In genomic region chrX:24647257-24648058, GRCh38 we compare ENCODE assay signal across 7 cellular contexts.
DNase-seq lines count a peak whose midpoint lies in the region; ATAC-seq and TF ChIP-seq lines count a peak whose summit lies in the region.

Gene PCYT1B, minus strand, starts transcription at chrX:24647347. Its CDS starts 242 bp downstream, at chrX:24647105.

- peak; percentile 88 for DNase-seq in OCI-M1 (lab: John Stamatoyannopoulos, UW)
- peak; percentile 23 for DNase-seq in activated T-helper 9 cell treated with anti-CD3 and anti-CD28 coated beads, Interleukin-2, amount 50 U/mL, for 16 hours (ENCODE audit: low read depth)
- peak; percentile 54 for DNase-seq in fibroblast of mammary gland (ENCODE audit: low read depth)

- H3K27me3 Mint-ChIP-seq in nephron (ENCODE audit: low read depth) = no peaks in the 10 kb centered on the region
- peaks cover 30% of the 10 kb centered on the region for H3K27me3 Mint-ChIP-seq in stimulated activated memory B cell treated with anti-CD40 and anti-IgM and Interleukin-4, amounts not matched to agents 10 μg/mL and 1 μg/mL and 100 μg/mL, for 72 hours

- no peaks in the 10 kb centered on the region for H3K36me3 Mint-ChIP-seq in nephron (ENCODE audit: low read depth)
- H3K36me3 Mint-ChIP-seq in stimulated activated memory B cell treated with anti-CD40 and anti-IgM and Interleukin-4, amounts not matched to agents 10 μg/mL and 1 μg/mL and 100 μg/mL, for 72 hours = no peaks in the 10 kb centered on the region

- TF ChIP-seq CTCF in fibroblast of mammary gland (conservative IDR thresholded peaks at IDR 0.05; ENCODE audit: control insufficient read depth, insufficient read depth, low read depth, low read length) (no peak), nephron (IDR thresholded peaks at IDR 0.05; ENCODE audit: unreplicated experiment in 3 of 3) (no peak)

- H3K27ac Mint-ChIP-seq in nephron = peak within 1 kb of the TSS; percentile 91 to 94 (median 92)
- no peak within 1 kb of the TSS for H3K27ac Mint-ChIP-seq in stimulated activated memory B cell treated with anti-CD40 and anti-IgM and Interleukin-4, amounts not matched to agents 10 μg/mL and 1 μg/mL and 100 μg/mL, for 72 hours

- H3K4me1 Mint-ChIP-seq in nephron = peaks cover 16% of the 10 kb centered on the region
- peaks cover 14% of the 10 kb centered on the region for H3K4me1 Mint-ChIP-seq in stimulated activated memory B cell treated with anti-CD40 and anti-IgM and Interleukin-4, amounts not matched to agents 10 μg/mL and 1 μg/mL and 100 μg/mL, for 72 hours

- peak within 1 kb of the TSS; percentile 29 for H3K4me3 ChIP-seq in fibroblast of mammary gland (ENCODE audit: control insufficient read depth, low read depth, low read length)

- ATAC-seq in GM18909 (IDR thresholded peaks at IDR 0.05; ENCODE audit: poor library complexity, unreplicated experiment) = peak; percentile 91
- peak; percentile 74 for ATAC-seq in HG03571 (IDR thresholded peaks at IDR 0.05; ENCODE audit: unreplicated experiment)
- ATAC-seq in stimulated activated memory B cell treated with anti-CD40 and anti-IgM and Interleukin-4, amounts not matched to agents 10 μg/mL and 1 μg/mL and 100 μg/mL, for 72 hours = peak; percentile 75

- no peaks in the 10 kb centered on the region for H3K9me3 Mint-ChIP-seq in nephron
- no peaks in the 10 kb centered on the region for H3K9me3 Mint-ChIP-seq in stimulated activated memory B cell treated with anti-CD40 and anti-IgM and Interleukin-4, amounts not matched to agents 10 μg/mL and 1 μg/mL and 100 μg/mL, for 72 hours

- H3K4me3 Mint-ChIP-seq in nephron = peak within 1 kb of the TSS; percentile 85 to 93 (median 85)
- peak within 1 kb of the TSS; percentile 80 for H3K4me3 Mint-ChIP-seq in stimulated activated memory B cell treated with anti-CD40 and anti-IgM and Interleukin-4, amounts not matched to agents 10 μg/mL and 1 μg/mL and 100 μg/mL, for 72 hours

Comparison
In these comparisons a context has a peak if more than half of its experiments do, and no peak if none do; other contexts are left out.
1. Peak in every context shown above with its lines: DNase-seq, ATAC-seq and H3K4me3 ChIP-seq.
2. DNase-seq: peak in every context shown above with its lines; median percentile 88 in OCI-M1; 54 in fibroblast of mammary gland; 23 in activated T-helper 9 cell treated with anti-CD3 and anti-CD28 coated beads, Interleukin-2, amount 50 U/mL, for 16 hours.